14 cellular contexts compared by ENCODE assay signal in genomic region chr5:127231118-127231517, GRCh38. TPM values are rescaled to one million over a fixed set of nuclear protein-coding genes. Genes with fewer than 3 reads are reported as not detected.
DNase-seq lines count a peak whose midpoint lies in the region; ATAC-seq, FAIRE-seq and TF ChIP-seq lines count a peak whose summit lies in the region.
"Had no signal": no experiment of that assay in that cellular context is flagged by ENCODE, and none has a peak within 500 bp of the region (broad histone marks: within the 10 kb centered on the region; RNA-seq: fewer than 3 reads in every experiment).

No MANE protein-coding gene starts in this region.

- H3K27me3 Mint-ChIP-seq in activated CD8-positive, alpha-beta T cell treated with anti-CD3 and anti-CD28 coated beads, Interleukin-2, amount 10 ng/mL, durations not matched to agents 7 days and 5 days (ENCODE audit: low read depth): peaks cover 5% of the 10 kb centered on the region
- H3K27me3 Mint-ChIP-seq in activated CD8-positive, alpha-beta T cell treated with anti-CD3 and anti-CD28 coated beads for 36 hours: no peaks in the 10 kb centered on the region
- H3K27me3 Mint-ChIP-seq in CD8-positive, alpha-beta T cell (ENCODE audit: low read depth): no peaks in the 10 kb centered on the region
- H3K27me3 Mint-ChIP-seq in central memory CD8-positive, alpha-beta T cell: no peaks in the 10 kb centered on the region
- H3K27me3 Mint-ChIP-seq in natural killer cell (ENCODE audit: low read depth in 2 of 2) (no peaks in the 10 kb centered on the region), nephron progenitor cell (ENCODE audit: low read depth, poor library complexity) (peaks cover 37% of the 10 kb centered on the region)

- POLR2A ChIA-PET in activated CD8-positive, alpha-beta T cell treated with anti-CD3 and anti-CD28 coated beads, Interleukin-2, amount 10 ng/mL, durations not matched to agents 7 days and 5 days (lab: Charles Lee): no interaction called here
- POLR2A ChIA-PET in activated CD8-positive, alpha-beta T cell treated with anti-CD3 and anti-CD28 coated beads for 36 hours (lab: Charles Lee): no interaction called here
- POLR2A ChIA-PET in CD8-positive, alpha-beta T cell (lab: Charles Lee): no interaction called here

- FAIRE-seq in H54 (lab: Jason Lieb, UNC): no peak

- H3K27ac ChIP-seq in CD8-positive, alpha-beta T cell (ENCODE audit: low read depth, low read length): no peak overlapping the region
- H3K27ac ChIP-seq: GM23248 had no signal

- ATAC-seq in activated CD8-positive, alpha-beta T cell treated with anti-CD3 and anti-CD28 coated beads, Interleukin-2, amount 10 ng/mL, durations not matched to agents 7 days and 5 days: no peak
- ATAC-seq in activated CD8-positive, alpha-beta T cell treated with anti-CD3 and anti-CD28 coated beads for 36 hours: no peak
- no peak for ATAC-seq in CD8-positive, alpha-beta T cell
- ATAC-seq in central memory CD8-positive, alpha-beta T cell (replicated peaks; ENCODE audit: extremely low read depth, poor library complexity, severe bottlenecking): no peak
- ATAC-seq in natural killer cell: no peak
- ATAC-seq in HG02981 (IDR thresholded peaks at IDR 0.05; ENCODE audit: unreplicated experiment): no peak

- H3K4me1 ChIP-seq in CD8-positive, alpha-beta T cell (ENCODE audit: insufficient read depth, low read length): peaks cover 8% of the 10 kb centered on the region

- no peak overlapping the region for H3K4me3 ChIP-seq in CD8-positive, alpha-beta T cell (ENCODE audit: low read depth, low read length)
- H3K4me3 ChIP-seq: GM23248 had no signal

- TF ChIP-seq POLR2A in H54 (IDR thresholded peaks at IDR 0.05; ENCODE audit: low read depth, low read length): no peak

- H3K9me3 ChIP-seq in CD8-positive, alpha-beta T cell (ENCODE audit: low read length): no peaks in the 10 kb centered on the region

- H3K9me3 Mint-ChIP-seq in activated CD8-positive, alpha-beta T cell treated with anti-CD3 and anti-CD28 coated beads, Interleukin-2, amount 10 ng/mL, durations not matched to agents 7 days and 5 days (ENCODE audit: insufficient read depth): no peaks in the 10 kb centered on the region
- peaks cover 3% of the 10 kb centered on the region for H3K9me3 Mint-ChIP-seq in activated CD8-positive, alpha-beta T cell treated with anti-CD3 and anti-CD28 coated beads for 36 hours
- peaks cover 6% of the 10 kb centered on the region for H3K9me3 Mint-ChIP-seq in CD8-positive, alpha-beta T cell
- H3K9me3 Mint-ChIP-seq in central memory CD8-positive, alpha-beta T cell: no peaks in the 10 kb centered on the region
- H3K9me3 Mint-ChIP-seq in natural killer cell: no peaks in the 10 kb centered on the region
- H3K9me3 Mint-ChIP-seq in nephron progenitor cell: no peaks in the 10 kb centered on the region

- H3K4me1 Mint-ChIP-seq in activated CD8-positive, alpha-beta T cell treated with anti-CD3 and anti-CD28 coated beads, Interleukin-2, amount 10 ng/mL, durations not matched to agents 7 days and 5 days (ENCODE audit: low read depth): peaks cover 16% of the 10 kb centered on the region
- H3K4me1 Mint-ChIP-seq in activated CD8-positive, alpha-beta T cell treated with anti-CD3 and anti-CD28 coated beads for 36 hours (ENCODE audit: low read depth): peaks cover 8% of the 10 kb centered on the region
- peaks cover 15% of the 10 kb centered on the region for H3K4me1 Mint-ChIP-seq in CD8-positive, alpha-beta T cell (ENCODE audit: low read depth)
- peaks cover 14% of the 10 kb centered on the region for H3K4me1 Mint-ChIP-seq in central memory CD8-positive, alpha-beta T cell
- peaks cover 8 to 16% of the 10 kb centered on the region in 2 donors for H3K4me1 Mint-ChIP-seq in natural killer cell
- H3K4me1 Mint-ChIP-seq in nephron progenitor cell: peaks cover 7% of the 10 kb centered on the region

- peak overlapping the region; percentile 2 for H3K27ac Mint-ChIP-seq in activated CD8-positive, alpha-beta T cell treated with anti-CD3 and anti-CD28 coated beads, Interleukin-2, amount 10 ng/mL, durations not matched to agents 7 days and 5 days
- H3K27ac Mint-ChIP-seq in activated CD8-positive, alpha-beta T cell treated with anti-CD3 and anti-CD28 coated beads for 36 hours: no peak overlapping the region
- H3K27ac Mint-ChIP-seq in CD8-positive, alpha-beta T cell: no peak overlapping the region
- H3K27ac Mint-ChIP-seq in central memory CD8-positive, alpha-beta T cell (ENCODE audit: low read depth): peak overlapping the region; percentile 7
- peak overlapping the region in 1 of 2 donors; percentile 9 for H3K27ac Mint-ChIP-seq in natural killer cell
- H3K27ac Mint-ChIP-seq in nephron progenitor cell: no peak overlapping the region

- no peaks in the 10 kb centered on the region for H3K36me3 Mint-ChIP-seq in activated CD8-positive, alpha-beta T cell treated with anti-CD3 and anti-CD28 coated beads, Interleukin-2, amount 10 ng/mL, durations not matched to agents 7 days and 5 days (ENCODE audit: low read depth)
- H3K36me3 Mint-ChIP-seq in activated CD8-positive, alpha-beta T cell treated with anti-CD3 and anti-CD28 coated beads for 36 hours (ENCODE audit: low read depth): peaks cover 4% of the 10 kb centered on the region
- H3K36me3 Mint-ChIP-seq in CD8-positive, alpha-beta T cell: peaks cover 13% of the 10 kb centered on the region
- H3K36me3 Mint-ChIP-seq in central memory CD8-positive, alpha-beta T cell (ENCODE audit: insufficient read depth): peaks cover 2% of the 10 kb centered on the region
- no peaks in the 10 kb centered on the region for H3K36me3 Mint-ChIP-seq in natural killer cell
- no peaks in the 10 kb centered on the region for H3K36me3 Mint-ChIP-seq in nephron progenitor cell (ENCODE audit: low read depth)

- CTCF ChIA-PET in activated CD8-positive, alpha-beta T cell treated with anti-CD3 and anti-CD28 coated beads, Interleukin-2, amount 10 ng/mL, durations not matched to agents 7 days and 5 days (lab: Charles Lee): no interaction called here
- CTCF ChIA-PET in activated CD8-positive, alpha-beta T cell treated with anti-CD3 and anti-CD28 coated beads for 36 hours (lab: Charles Lee): no interaction called here
- CTCF ChIA-PET in CD8-positive, alpha-beta T cell (lab: Charles Lee): no interaction called here

- DNase-seq in activated CD8-positive, alpha-beta T cell treated with anti-CD3 and anti-CD28 coated beads, Interleukin-2, amount 10 ng/mL, durations not matched to agents 7 days and 5 days: no peak
- DNase-seq in activated CD8-positive, alpha-beta T cell treated with anti-CD3 and anti-CD28 coated beads for 36 hours: no peak
- DNase-seq in CD8-positive, alpha-beta T cell: no peak
- DNase-seq in central memory CD8-positive, alpha-beta T cell (ENCODE audit: low spot score in 2 of 2): no peak
- DNase-seq in natural killer cell: no peak
- DNase-seq in H54 (ENCODE audit: insufficient read length, low spot score): no peak
- no peak for DNase-seq in nephron progenitor cell
- DNase-seq: GF-D8, GM23248, KBM-7, NCI-H1092 treated with DMSO at 0.1 percent for 48 hours, NCI-H1694, NCI-H2107 had no signal

- TF ChIP-seq CTCF in activated CD8-positive, alpha-beta T cell treated with anti-CD3 and anti-CD28 coated beads for 36 hours (IDR thresholded peaks at IDR 0.05): no peak
- no peak for TF ChIP-seq CTCF in CD8-positive, alpha-beta T cell (IDR thresholded peaks at IDR 0.05)
- TF ChIP-seq CTCF in natural killer cell (IDR thresholded peaks at IDR 0.05) (no peak), nephron progenitor cell (IDR thresholded peaks at IDR 0.05) (no peak)

- no peaks in the 10 kb centered on the region for H3K27me3 ChIP-seq in CD8-positive, alpha-beta T cell (ENCODE audit: insufficient read depth, low read length)

- no peak overlapping the region for H3K4me3 Mint-ChIP-seq in activated CD8-positive, alpha-beta T cell treated with anti-CD3 and anti-CD28 coated beads, Interleukin-2, amount 10 ng/mL, durations not matched to agents 7 days and 5 days
- H3K4me3 Mint-ChIP-seq in activated CD8-positive, alpha-beta T cell treated with anti-CD3 and anti-CD28 coated beads for 36 hours: no peak overlapping the region
- H3K4me3 Mint-ChIP-seq in CD8-positive, alpha-beta T cell: peak overlapping the region; percentile 19
- peak overlapping the region; percentile 31 for H3K4me3 Mint-ChIP-seq in central memory CD8-positive, alpha-beta T cell
- peak overlapping the region; percentile 55 for H3K4me3 Mint-ChIP-seq in natural killer cell
- H3K4me3 Mint-ChIP-seq in nephron progenitor cell: no peak overlapping the region

- intact Hi-C loops in activated CD8-positive, alpha-beta T cell treated with anti-CD3 and anti-CD28 coated beads for 36 hours (cut with micrococcal nuclease): no loop called here
- intact Hi-C loops in CD8-positive, alpha-beta T cell (cut with DNase I, micrococcal nuclease): no loop called here
- intact Hi-C loops in natural killer cell (cut with micrococcal nuclease): no loop called here

- no peaks in the 10 kb centered on the region for H3K36me3 ChIP-seq in CD8-positive, alpha-beta T cell (ENCODE audit: insufficient read depth, low read length)

RNA-seq across cellular contexts. Expression of gene MEGF10, which starts 59.5 kb away (rescaled TPM):
- not detected for total RNA-seq in activated CD8-positive, alpha-beta T cell treated with anti-CD3 and anti-CD28 coated beads, Interleukin-2, amount 10 ng/mL, durations not matched to agents 7 days and 5 days
- total RNA-seq in activated CD8-positive, alpha-beta T cell treated with anti-CD3 and anti-CD28 coated beads for 36 hours: not detected
- not detected for total RNA-seq in CD8-positive, alpha-beta T cell
- total RNA-seq in natural killer cell: 1 to 10 TPM in 1 of 3 donors, not detected in 2; 1.4 TPM
- total RNA-seq: GM23248 had no signal

Comparison
In these comparisons a context has a peak if more than half of its experiments do, and no peak if none do; other contexts are left out.
1. H3K27ac Mint-ChIP-seq: peak in activated CD8-positive, alpha-beta T cell treated with anti-CD3 and anti-CD28 coated beads, Interleukin-2, amount 10 ng/mL, durations not matched to agents 7 days and 5 days (single experiment) and central memory CD8-positive, alpha-beta T cell (single experiment); none in activated CD8-positive, alpha-beta T cell treated with anti-CD3 and anti-CD28 coated beads for 36 hours (single experiment), CD8-positive, alpha-beta T cell (single experiment) and nephron progenitor cell (single experiment).
2. H3K4me3 Mint-ChIP-seq: peak in CD8-positive, alpha-beta T cell (single experiment), central memory CD8-positive, alpha-beta T cell (single experiment) and natural killer cell (single experiment); none in activated CD8-positive, alpha-beta T cell treated with anti-CD3 and anti-CD28 coated beads, Interleukin-2, amount 10 ng/mL, durations not matched to agents 7 days and 5 days (single experiment), activated CD8-positive, alpha-beta T cell treated with anti-CD3 and anti-CD28 coated beads for 36 hours (single experiment) and nephron progenitor cell (single experiment).